Comparison of ENCODE assay signal across 18 cellular contexts in genomic region chr7:66183700-66184099, GRCh38. TPM values are rescaled to one million over a fixed set of nuclear protein-coding genes. Genes with fewer than 3 reads are reported as not detected.
DNase-seq lines count a peak whose midpoint lies in the region; ATAC-seq, FAIRE-seq and TF ChIP-seq lines count a peak whose summit lies in the region.
"Had no signal": no experiment of that assay in that cellular context is flagged by ENCODE, and none has a peak within 500 bp of the region (broad histone marks: within the 10 kb centered on the region; RNA-seq: fewer than 3 reads in every experiment).

No MANE protein-coding gene starts in this region.

- no peaks in the 10 kb centered on the region for H3K4me1 Mint-ChIP-seq in chondrocyte (ENCODE audit: low read depth)
- H3K4me1 Mint-ChIP-seq: nephron had no signal

- H3K9me3 ChIP-seq in lower lobe of right lung = no peaks in the 10 kb centered on the region
- H3K9me3 ChIP-seq: esophagus squamous epithelium had no signal

- peak; percentile 85 for DNase-seq in AG08395 (ENCODE audit: low spot score)
- DNase-seq in HTR-8/SVneo (ENCODE audit: insufficient read length, low spot score) = peak; percentile 25
- DNase-seq in chondrocyte (ENCODE audit: low spot score) = no peak
- DNase-seq in lower lobe of right lung = no peak
- no peak for DNase-seq in NCI-H748 (lab: John Stamatoyannopoulos, UW; ENCODE audit: unreplicated experiment)
- DNase-seq in activated CD8-positive, alpha-beta memory T cell treated with anti-CD3 and anti-CD28 coated beads, Interleukin-2, amount 50 U/mL, for 4 hours = no peak
- no peak for DNase-seq in activated effector memory CD4-positive, alpha-beta T cell treated with anti-CD3 and anti-CD28 coated beads, Interleukin-2, amount 50 U/mL, for 16 hours
- DNase-seq in left lobe of liver (ENCODE audit: low spot score) = no peak
- DNase-seq: activated gamma-delta T cell treated with Interleukin-2 at 50 U/mL for 16 hours, AML-193, esophagus squamous epithelium, NCI-H2081, spleen, T-helper 1 cell had no signal

- peaks cover 3% of the 10 kb centered on the region for H3K9me3 Mint-ChIP-seq in chondrocyte (ENCODE audit: low read depth)

- FAIRE-seq in HTR-8/SVneo (lab: Jason Lieb, UNC) = no peak
- FAIRE-seq: islet of Langerhans had no signal

- TF ChIP-seq CTCF in chondrocyte (IDR thresholded peaks at IDR 0.05) = no peak
- no peak for TF ChIP-seq CTCF in lower lobe of right lung (IDR thresholded peaks at IDR 0.05)

- peak overlapping the region; percentile 30 for H3K27ac Mint-ChIP-seq in chondrocyte (ENCODE audit: unreplicated experiment)
- H3K27ac Mint-ChIP-seq: nephron had no signal

- no peak overlapping the region for H3K4me3 ChIP-seq in lower lobe of right lung
- H3K4me3 ChIP-seq: esophagus squamous epithelium, spleen had no signal

- H3K4me1 ChIP-seq in lower lobe of right lung = no peaks in the 10 kb centered on the region

- H3K36me3 ChIP-seq in lower lobe of right lung = no peaks in the 10 kb centered on the region
- H3K36me3 ChIP-seq: esophagus squamous epithelium, spleen had no signal

- no peaks in the 10 kb centered on the region for H3K36me3 Mint-ChIP-seq in chondrocyte (ENCODE audit: low read depth)

- H3K4me3 Mint-ChIP-seq in chondrocyte (ENCODE audit: unreplicated experiment) = no peak overlapping the region
- H3K4me3 Mint-ChIP-seq: nephron had no signal

- H3K27me3 ChIP-seq in lower lobe of right lung (ENCODE audit: low read depth) = no peaks in the 10 kb centered on the region
- H3K27me3 ChIP-seq: esophagus squamous epithelium, spleen had no signal

- H3K27me3 Mint-ChIP-seq in chondrocyte (ENCODE audit: low read depth) = no peaks in the 10 kb centered on the region

- ATAC-seq in lower lobe of right lung = peak; percentile 45 to 72
- ATAC-seq in left lobe of liver = no peak
- ATAC-seq: HCT116 had no signal

- intact Hi-C loops in lower lobe of right lung (cut with DNase I) = no loop called here

- H3K27ac ChIP-seq in lower lobe of right lung = peak overlapping the region; percentile 38
- H3K27ac ChIP-seq: KMS-11 had no signal

RNA-seq across cellular contexts. Expression of gene TPST1, which starts 21.4 kb away (rescaled TPM):
- 28.0 to 36.5 TPM (median 30.0 TPM) in 3 replicates for total RNA-seq in chondrocyte
- total RNA-seq in lower lobe of right lung = 16.7 TPM
- total RNA-seq in left lobe of liver = 14.5 TPM

Comparison
In these comparisons a context has a peak if more than half of its experiments do, and no peak if none do; other contexts are left out.
1. DNase-seq: peak in AG08395 (single experiment) and HTR-8/SVneo (single experiment); none in chondrocyte (single experiment), lower lobe of right lung (single experiment), NCI-H748 (single experiment), activated CD8-positive, alpha-beta memory T cell treated with anti-CD3 and anti-CD28 coated beads, Interleukin-2, amount 50 U/mL, for 4 hours (single experiment), activated effector memory CD4-positive, alpha-beta T cell treated with anti-CD3 and anti-CD28 coated beads, Interleukin-2, amount 50 U/mL, for 16 hours (single experiment) and left lobe of liver (single experiment).